In genomic region chr4:53854991-53855885, GRCh38 we compare ENCODE assay signal across 10 cellular contexts.
A peak's percentile ranks its signal among the peaks of the same experiment; 100 is the strongest.
DNase-seq lines count a peak whose midpoint lies in the region; ATAC-seq and TF ChIP-seq lines count a peak whose summit lies in the region.
"Had no signal": no experiment of that assay in that cellular context is flagged by ENCODE, and none has a peak within 500 bp of the region (broad histone marks: within the 10 kb centered on the region; RNA-seq: fewer than 3 reads in every experiment).

No MANE protein-coding gene starts in this region.

- H3K27ac Mint-ChIP-seq in immature natural killer cell = no peak overlapping the region

- POLR2A ChIA-PET in RWPE1 (lab: Yijun Ruan, JAX; ENCODE audit: low non-redundant PET) = no interaction called here

- H3K9me3 Mint-ChIP-seq in immature natural killer cell = no peaks in the 10 kb centered on the region

- peaks cover 0 to 4% (median 0%) of the 10 kb centered on the region in 3 donors for H3K27me3 Mint-ChIP-seq in immature natural killer cell (ENCODE audit: low read depth in 3 of 3)

- peak; percentile 15 for DNase-seq in HS-5 (ENCODE audit: low read depth)
- DNase-seq in T1000 (lab: John Stamatoyannopoulos, UW) = peak; percentile 73
- no peak for DNase-seq in left cardiac atrium
- peak in 1 of 2 donors; percentile 14 for DNase-seq in thyroid gland
- DNase-seq in immature natural killer cell = no peak
- DNase-seq in HT-29 (ENCODE audit: low spot score) = no peak
- DNase-seq in RWPE1 (ENCODE audit: low spot score) = no peak
- DNase-seq: activated T-cell treated with anti-CD3 and anti-CD28 coated beads, Interleukin-2, amount 50 U/mL, for 1 hour; stimulated activated CD4-positive, alpha-beta T cell treated with anti-CD3 and anti-CD28 coated beads, Interleukin-1b, Interleukin-23, amount 100 ng/mL, for 48 hours had no signal

- ATAC-seq in left cardiac atrium (peak; percentile 48 to 73), HG02852 (IDR thresholded peaks at IDR 0.05; ENCODE audit: unreplicated experiment) (no peak)

- H3K9me3 ChIP-seq in thyroid gland = no peaks in the 10 kb centered on the region

- TF ChIP-seq CTCF in thyroid gland (IDR thresholded peaks at IDR 0.05) (no peak), RWPE1 (conservative IDR thresholded peaks at IDR 0.05; ENCODE audit: low read depth) (no peak)

- WGBS in thyroid gland, 2 donors = 37 to 38% methylated on average over 7 of the region's 7 CpGs

- no peaks in the 10 kb centered on the region for H3K4me1 Mint-ChIP-seq in immature natural killer cell

- TF ChIP-seq POLR2A in thyroid gland (IDR thresholded peaks at IDR 0.05) = no peak

- no peak overlapping the region for H3K4me3 ChIP-seq in thyroid gland (replicated peaks in 1 of 3)

- no peaks in the 10 kb centered on the region for H3K36me3 ChIP-seq in thyroid gland

- peaks cover 13 to 20% of the 10 kb centered on the region in 2 donors for H3K4me1 ChIP-seq in thyroid gland

- no peak overlapping the region for H3K4me3 Mint-ChIP-seq in immature natural killer cell

- H3K27me3 ChIP-seq in thyroid gland = no peaks in the 10 kb centered on the region

- H3K27ac ChIP-seq in thyroid gland = peak overlapping the region; percentile 19 to 65 (median 56)
- no peak overlapping the region for H3K27ac ChIP-seq in RWPE1

- intact Hi-C loops in left cardiac atrium (cut with DNase I) = no loop called here
- intact Hi-C loops in thyroid gland (cut with DNase I) = no loop called here

- CTCF ChIA-PET in RWPE1 (lab: Yijun Ruan, JAX) = interaction anchor here (0.6 kb wide), 1 partner anchor 258 kb away, joined by 3 read pairs; no protein-coding TSS in a partner anchor

- H3K36me3 Mint-ChIP-seq in immature natural killer cell = no peaks in the 10 kb centered on the region

Comparison
In these comparisons a context has a peak if more than half of its experiments do, and no peak if none do; other contexts are left out.
1. DNase-seq: peak in HS-5 (single experiment) and T1000 (single experiment); none in left cardiac atrium (single experiment), immature natural killer cell (0 of 3), HT-29 (single experiment) and RWPE1 (single experiment).